ENCODE assay signal across 12 cellular contexts in genomic region chr1:11061652-11062365, GRCh38. TPM values are rescaled to one million over a fixed set of nuclear protein-coding genes. Genes with fewer than 3 reads are reported as not detected.
DNase-seq lines count a peak whose midpoint lies in the region; ATAC-seq and TF ChIP-seq lines count a peak whose summit lies in the region.
"Had no signal": no experiment of that assay in that cellular context is flagged by ENCODE, and none has a peak within 500 bp of the region (broad histone marks: within the 10 kb centered on the region; RNA-seq: fewer than 3 reads in every experiment).

No MANE protein-coding gene starts in this region.

- no peaks in the 10 kb centered on the region for H4K20me1 ChIP-seq in HCT116 (ENCODE audit: insufficient read depth)
- no peaks in the 10 kb centered on the region for H4K20me1 ChIP-seq in MM.1S (ENCODE audit: insufficient read depth, low read length)

- BruUV-seq in HCT116 (replicated peaks; lab: Mats Ljungman, UMichigan) = no TSS peak

- no peaks in the 10 kb centered on the region for H3K27me3 ChIP-seq in CD8-positive, alpha-beta memory T cell (ENCODE audit: insufficient read depth, low read length, poor library complexity, severe bottlenecking)
- H3K27me3 ChIP-seq in HCT116 (ENCODE audit: insufficient read depth, low read length) (no peaks in the 10 kb centered on the region), MM.1S (replicated peaks; ENCODE audit: insufficient read depth, low read length) (no peaks in the 10 kb centered on the region)

- ATAC-seq in HCT116 (no peak), HG03460 (IDR thresholded peaks at IDR 0.05; ENCODE audit: unreplicated experiment) (no peak)
- ATAC-seq in activated CD8-positive, alpha-beta T cell treated with anti-CD3 and anti-CD28 coated beads for 36 hours = no peak

- peaks cover 3 to 47% (median 15%) of the 10 kb centered on the region in 3 donors for H3K36me3 Mint-ChIP-seq in CD8-positive, alpha-beta memory T cell
- H3K36me3 Mint-ChIP-seq in activated CD8-positive, alpha-beta T cell treated with anti-CD3 and anti-CD28 coated beads for 36 hours (ENCODE audit: low read depth) = peaks cover 63% of the 10 kb centered on the region
- H3K36me3 Mint-ChIP-seq in mesothelial cell of epicardium = peaks cover 18% of the 10 kb centered on the region

- POLR2A ChIA-PET in CD8-positive, alpha-beta memory T cell (lab: Charles Lee) = interaction anchor here (0.7 to 3.4 kb wide), 2 partner anchors 11 to 49 kb away, joined by 3 to 18 read pairs; partner anchors contain the start of gene TARDBP
- POLR2A ChIA-PET in HCT116 (lab: Charles Lee) = no interaction called here
- POLR2A ChIA-PET in activated CD8-positive, alpha-beta T cell treated with anti-CD3 and anti-CD28 coated beads for 36 hours (lab: Charles Lee) = interaction anchor here (0.9 to 3.6 kb wide), 10 partner anchors 9 to 846 kb away, joined by 3 to 23 read pairs (median 4); partner anchors contain the start of genes MTOR and UBIAD1

- H3K4me2 ChIP-seq in HCT116 (ENCODE audit: low read length) = no peak overlapping the region
- no peak overlapping the region for H3K4me2 ChIP-seq in MM.1S (ENCODE audit: low read depth, low read length)

- H3K79me2 ChIP-seq in HCT116 (ENCODE audit: insufficient read depth, low read length) (peaks cover 37% of the 10 kb centered on the region), MM.1S (ENCODE audit: low read length) (peaks cover 42% of the 10 kb centered on the region)

- H3K9me2 ChIP-seq in HCT116 (ENCODE audit: insufficient read depth) (no peaks in the 10 kb centered on the region), MM.1S (replicated peaks; ENCODE audit: insufficient read depth, low read length) (no peaks in the 10 kb centered on the region)

- peaks cover 8% of the 10 kb centered on the region for H3F3A ChIP-seq in MM.1S (ENCODE audit: insufficient read depth, low read length)

- H3K9ac ChIP-seq in HCT116 (ENCODE audit: low read length) (no peak overlapping the region), MM.1S (ENCODE audit: low read length) (no peak overlapping the region)

- no peak for DNase-seq in CD8-positive, alpha-beta memory T cell
- DNase-seq in HCT116 (ENCODE audit: low read depth, low spot score) (no peak), mesothelial cell of epicardium (ENCODE audit: low spot score in 2 of 2, unreplicated experiment in 2 of 2) (no peak), T1000 (lab: John Stamatoyannopoulos, UW) (no peak), MM.1S (no peak)
- no peak for DNase-seq in activated CD8-positive, alpha-beta T cell treated with anti-CD3 and anti-CD28 coated beads for 36 hours
- DNase-seq: EL, NCI-H1436 treated with DMSO at 0.1 percent for 48 hours had no signal

- H3K27ac Mint-ChIP-seq in CD8-positive, alpha-beta memory T cell = peak overlapping the region; percentile 82 to 99 (median 96)
- peak overlapping the region; percentile 98 for H3K27ac Mint-ChIP-seq in activated CD8-positive, alpha-beta T cell treated with anti-CD3 and anti-CD28 coated beads for 36 hours
- peak overlapping the region; percentile 9 for H3K27ac Mint-ChIP-seq in mesothelial cell of epicardium

- H3K36me3 ChIP-seq in CD8-positive, alpha-beta memory T cell (ENCODE audit: insufficient read depth, low read length) = peaks cover 11% of the 10 kb centered on the region
- H3K36me3 ChIP-seq in HCT116 (ENCODE audit: control insufficient read depth in 1 of 2, insufficient read depth in 2 of 2, low read length in 2 of 2) (peaks cover 17 to 27% of the 10 kb centered on the region in 2 experiments; a peak in 2 of 4 replicates), MM.1S (replicated peaks; ENCODE audit: insufficient read depth, low read length) (peaks cover 7% of the 10 kb centered on the region)

- intact Hi-C loops in HCT116 (cut with micrococcal nuclease) = no loop called here
- intact Hi-C loops in activated CD8-positive, alpha-beta T cell treated with anti-CD3 and anti-CD28 coated beads for 36 hours (cut with micrococcal nuclease) = no loop called here

- no peaks in the 10 kb centered on the region for H3K9me3 ChIP-seq in CD8-positive, alpha-beta memory T cell (ENCODE audit: low read length)
- no peaks in the 10 kb centered on the region for H3K9me3 ChIP-seq in HCT116 (ENCODE audit: control insufficient read depth in 1 of 2, insufficient read depth in 1 of 2, low read depth in 1 of 2, low read length in 2 of 2)
- H3K9me3 ChIP-seq in MM.1S (replicated peaks; ENCODE audit: insufficient read depth, low read length) = no peaks in the 10 kb centered on the region
- H3K9me3 ChIP-seq: HAP-1 had no signal

- TF ChIP-seq CTCF in HCT116 (IDR thresholded peaks at IDR 0.05 in 2 of 3, conservative IDR thresholded peaks at IDR 0.05 in 1 of 3; ENCODE audit: borderline replicate concordance in 1 of 3, insufficient read depth in 1 of 3, low read depth in 2 of 3, low read length in 2 of 3) (no peak), mesothelial cell of epicardium (IDR thresholded peaks at IDR 0.05; ENCODE audit: unreplicated experiment) (no peak), MM.1S (IDR thresholded peaks at IDR 0.05; ENCODE audit: low read length) (no peak)
- no peak for TF ChIP-seq CTCF in activated CD8-positive, alpha-beta T cell treated with anti-CD3 and anti-CD28 coated beads for 36 hours (IDR thresholded peaks at IDR 0.05)

- TF ChIP-seq RAD21 in HCT116 (IDR thresholded peaks at IDR 0.05; ENCODE audit: low read depth) = no peak

- H3K4me1 ChIP-seq in CD8-positive, alpha-beta memory T cell (ENCODE audit: insufficient read depth, low read length) = peaks cover 25% of the 10 kb centered on the region
- H3K4me1 ChIP-seq in HCT116 (ENCODE audit: control insufficient read depth in 1 of 2, insufficient read depth in 2 of 2, low read length in 2 of 2) = peaks cover 6 to 25% of the 10 kb centered on the region in 2 experiments; a peak in 3 of 4 replicates
- peaks cover 10% of the 10 kb centered on the region for H3K4me1 ChIP-seq in MM.1S (ENCODE audit: low read length)

- no peaks in the 10 kb centered on the region for H3K27me3 Mint-ChIP-seq in CD8-positive, alpha-beta memory T cell
- no peaks in the 10 kb centered on the region for H3K27me3 Mint-ChIP-seq in activated CD8-positive, alpha-beta T cell treated with anti-CD3 and anti-CD28 coated beads for 36 hours
- H3K27me3 Mint-ChIP-seq in mesothelial cell of epicardium (ENCODE audit: low read depth) = no peaks in the 10 kb centered on the region

- H2AFZ ChIP-seq in HCT116 (ENCODE audit: low read depth, low read length, poor library complexity, severe bottlenecking) (no peak overlapping the region), MM.1S (ENCODE audit: low read length) (no peak overlapping the region)

- peaks cover 30 to 40% (median 35%) of the 10 kb centered on the region in 3 donors for H3K4me1 Mint-ChIP-seq in CD8-positive, alpha-beta memory T cell
- H3K4me1 Mint-ChIP-seq in activated CD8-positive, alpha-beta T cell treated with anti-CD3 and anti-CD28 coated beads for 36 hours (ENCODE audit: low read depth) = peaks cover 41% of the 10 kb centered on the region
- peaks cover 16% of the 10 kb centered on the region for H3K4me1 Mint-ChIP-seq in mesothelial cell of epicardium

- H3K4me3 Mint-ChIP-seq in CD8-positive, alpha-beta memory T cell = peak overlapping the region; percentile 85 to 97 (median 91)
- H3K4me3 Mint-ChIP-seq in activated CD8-positive, alpha-beta T cell treated with anti-CD3 and anti-CD28 coated beads for 36 hours = peak overlapping the region; percentile 95
- peak overlapping the region; percentile 26 for H3K4me3 Mint-ChIP-seq in mesothelial cell of epicardium

- TF ChIP-seq POLR2A in HCT116 (IDR thresholded peaks at IDR 0.05; ENCODE audit: borderline replicate concordance, extremely low read depth, insufficient read depth, insufficient read length) = no peak

- CTCF ChIA-PET in CD8-positive, alpha-beta memory T cell (lab: Charles Lee) = interaction anchor here (1.1 to 3.2 kb wide), 7 partner anchors 9 to 588 kb away, joined by 3 to 27 read pairs (median 4); partner anchors contain the start of gene TARDBP
- CTCF ChIA-PET in HCT116 (lab: Charles Lee) = interaction anchor here (1.5 to 1.8 kb wide), 2 partner anchors 24 to 584 kb away, joined by 3 to 6 read pairs; no protein-coding TSS in a partner anchor
- CTCF ChIA-PET in activated CD8-positive, alpha-beta T cell treated with anti-CD3 and anti-CD28 coated beads for 36 hours (lab: Charles Lee) = interaction anchor here (1.3 to 6.6 kb wide), 3 partner anchors 11 to 30 kb away, joined by 4 to 78 read pairs (median 5); no protein-coding TSS in a partner anchor

- H3K9me3 Mint-ChIP-seq in CD8-positive, alpha-beta memory T cell = no peaks in the 10 kb centered on the region
- no peaks in the 10 kb centered on the region for H3K9me3 Mint-ChIP-seq in activated CD8-positive, alpha-beta T cell treated with anti-CD3 and anti-CD28 coated beads for 36 hours
- no peaks in the 10 kb centered on the region for H3K9me3 Mint-ChIP-seq in mesothelial cell of epicardium

- RAD21 ChIA-PET in HCT116 (lab: Charles Lee; ENCODE audit: low non-redundant PET in 1 of 2, low total read pairs in 2 of 2, uncharacterized antibody in 2 of 2, unreplicated experiment in 2 of 2) = interaction anchor here in 1 of 2 experiments (0.6 kb wide), 1 partner anchor 87 kb away, joined by 3 read pairs; no protein-coding TSS in a partner anchor

- H3K27ac ChIP-seq in CD8-positive, alpha-beta memory T cell (ENCODE audit: low read depth, low read length) = peak overlapping the region; percentile 79
- H3K27ac ChIP-seq in HCT116 (ENCODE audit: low read depth, low read length) = peak overlapping the region; percentile 23; the same call in 1 of the 2 replicates
- no peak overlapping the region for H3K27ac ChIP-seq in MM.1S (ENCODE audit: low read length)

- H3K4me3 ChIP-seq in CD8-positive, alpha-beta memory T cell (ENCODE audit: low read length) = no peak overlapping the region
- H3K4me3 ChIP-seq in HCT116 (replicated peaks in 1 of 2; ENCODE audit: low read depth in 1 of 2, low read length in 2 of 2) = no peak overlapping the region
- no peak overlapping the region for H3K4me3 ChIP-seq in MM.1S (ENCODE audit: low read length)

RNA-seq across cellular contexts. Expression of gene SRM, which starts 2.0 kb away (rescaled TPM):
- 100 to 1,000 TPM; 423 to 438 TPM for total RNA-seq in CD8-positive, alpha-beta memory T cell
- polyA plus RNA-seq in CD8-positive, alpha-beta memory T cell = 169 TPM
- total RNA-seq in HCT116 (2021; ENCODE audit: unreplicated experiment) = 150 TPM
- polyA plus RNA-seq in HCT116 (2012) = 140 and 159 TPM in 2 replicates
- 100 to 1,000 TPM; 240 TPM for total RNA-seq in activated CD8-positive, alpha-beta T cell treated with anti-CD3 and anti-CD28 coated beads for 36 hours
- 61.4 to 62.1 TPM (median 61.7 TPM) in 3 replicates for total RNA-seq in mesothelial cell of epicardium

RNA-seq across cellular contexts. Expression of gene MASP2, which starts 14.8 kb away (rescaled TPM):
- under 1 TPM; 0.18 to 0.20 TPM for total RNA-seq in CD8-positive, alpha-beta memory T cell
- polyA plus RNA-seq in CD8-positive, alpha-beta memory T cell = not detected
- 0.25 TPM for total RNA-seq in HCT116 (2021; ENCODE audit: unreplicated experiment)
- 1.0 and 1.4 TPM in 2 replicates for polyA plus RNA-seq in HCT116 (2012)
- total RNA-seq in activated CD8-positive, alpha-beta T cell treated with anti-CD3 and anti-CD28 coated beads for 36 hours = not detected
- total RNA-seq in mesothelial cell of epicardium = 0.09 to 0.20 TPM in 2 of 3 replicates, not detected in the other
- total RNA-seq: pulmonary artery endothelial cell, RPMI7951 had no signal

RNA-seq across cellular contexts. Expression of gene EXOSC10, which starts 37.9 kb away (rescaled TPM):
- total RNA-seq in CD8-positive, alpha-beta memory T cell = 10 to 100 TPM; 92.9 to 94.0 TPM
- 46.4 TPM for polyA plus RNA-seq in CD8-positive, alpha-beta memory T cell
- total RNA-seq in HCT116 (2021; ENCODE audit: unreplicated experiment) (80.7 TPM), mesothelial cell of epicardium (68.1 to 76.9 TPM (median 73.7 TPM) in 3 replicates)
- polyA plus RNA-seq in HCT116 (2012) = 54.2 and 62.1 TPM in 2 replicates
- total RNA-seq in activated CD8-positive, alpha-beta T cell treated with anti-CD3 and anti-CD28 coated beads for 36 hours = 10 to 100 TPM; 66.6 to 69.8 TPM

RNA-seq across cellular contexts. Expression of gene TARDBP, which starts 49.4 kb away (rescaled TPM):
- total RNA-seq in CD8-positive, alpha-beta memory T cell = 100 to 1,000 TPM; 215 to 239 TPM
- 74.5 TPM for polyA plus RNA-seq in CD8-positive, alpha-beta memory T cell
- total RNA-seq in HCT116 (2021; ENCODE audit: unreplicated experiment) (155 TPM), mesothelial cell of epicardium (175 to 184 TPM (median 179 TPM) in 3 replicates)
- 81.8 and 102 TPM in 2 replicates for polyA plus RNA-seq in HCT116 (2012)
- 100 to 1,000 TPM; 152 to 163 TPM for total RNA-seq in activated CD8-positive, alpha-beta T cell treated with anti-CD3 and anti-CD28 coated beads for 36 hours

Comparison
In these comparisons a context has a peak if more than half of its experiments do, and no peak if none do; other contexts are left out.
1. H3K27ac Mint-ChIP-seq: peak in every context shown above with its lines; median percentile 98 in activated CD8-positive, alpha-beta T cell treated with anti-CD3 and anti-CD28 coated beads for 36 hours; 96 in CD8-positive, alpha-beta memory T cell; 9 in mesothelial cell of epicardium.
2. H3K4me3 Mint-ChIP-seq: peak in every context shown above with its lines; median percentile 95 in activated CD8-positive, alpha-beta T cell treated with anti-CD3 and anti-CD28 coated beads for 36 hours; 91 in CD8-positive, alpha-beta memory T cell; 26 in mesothelial cell of epicardium.